Comparison of ENCODE assay signal across 16 cellular contexts in genomic region chr9:86842573-86842972, GRCh38.
"Had no signal": no experiment of that assay in that cellular context is flagged by ENCODE, and none has a peak within 500 bp of the region (broad histone marks: within the 10 kb centered on the region; RNA-seq: fewer than 3 reads in every experiment).

No MANE protein-coding gene starts in this region.

- H3K4me3 Mint-ChIP-seq: naive thymus-derived CD8-positive, alpha-beta T cell; stimulated activated naive B cell treated with anti-CD40 and anti-IgM and Interleukin-4, amounts not matched to agents 10 μg/mL and 1 μg/mL and 100 μg/mL, for 72 hours; stimulated activated naive CD8-positive, alpha-beta T cell treated with anti-CD3 and anti-CD28 coated beads, Interleukin-15, amount 100 ng/mL, for 72 hours had no signal

- H3K9me3 Mint-ChIP-seq: naive thymus-derived CD8-positive, alpha-beta T cell; stimulated activated naive CD8-positive, alpha-beta T cell treated with anti-CD3 and anti-CD28 coated beads, Interleukin-15, amount 100 ng/mL, for 72 hours had no signal

- DNase-seq: effector memory CD4-positive, alpha-beta T cell; gastrocnemius medialis; hypothalamus; mesendoderm; naive thymus-derived CD8-positive, alpha-beta T cell; psoas muscle; retina; right lobe of liver; stimulated activated CD4-positive, alpha-beta T cell treated with anti-CD3 and anti-CD28 coated beads, Interleukin-2, amount 100 ng/mL, for 24 hours; stimulated activated CD4-positive, alpha-beta T cell treated with anti-CD3 and anti-CD28 coated beads, Interleukin-4, amount 100 ng/mL, for 4 hours; stimulated activated naive B cell treated with anti-CD40 and anti-IgM and Interleukin-4, amounts not matched to agents 10 μg/mL and 1 μg/mL and 100 μg/mL, for 72 hours; stimulated activated naive CD8-positive, alpha-beta T cell treated with anti-CD3 and anti-CD28 coated beads, Interleukin-15, amount 100 ng/mL, for 72 hours had no signal

- H3K36me3 Mint-ChIP-seq: naive thymus-derived CD8-positive, alpha-beta T cell; stimulated activated naive B cell treated with anti-CD40 and anti-IgM and Interleukin-4, amounts not matched to agents 10 μg/mL and 1 μg/mL and 100 μg/mL, for 72 hours had no signal

- H3K27ac Mint-ChIP-seq: naive thymus-derived CD8-positive, alpha-beta T cell; stimulated activated naive B cell treated with anti-CD40 and anti-IgM and Interleukin-4, amounts not matched to agents 10 μg/mL and 1 μg/mL and 100 μg/mL, for 72 hours; stimulated activated naive CD8-positive, alpha-beta T cell treated with anti-CD3 and anti-CD28 coated beads, Interleukin-15, amount 100 ng/mL, for 72 hours had no signal

- H3K27me3 ChIP-seq: gastrocnemius medialis, right lobe of liver, testis, tibial nerve had no signal

- H3K4me1 Mint-ChIP-seq: stimulated activated naive B cell treated with anti-CD40 and anti-IgM and Interleukin-4, amounts not matched to agents 10 μg/mL and 1 μg/mL and 100 μg/mL, for 72 hours; stimulated activated naive CD8-positive, alpha-beta T cell treated with anti-CD3 and anti-CD28 coated beads, Interleukin-15, amount 100 ng/mL, for 72 hours had no signal

- ATAC-seq: esophagus mucosa; gastrocnemius medialis; naive thymus-derived CD8-positive, alpha-beta T cell; psoas muscle; stimulated activated naive B cell treated with anti-CD40 and anti-IgM and Interleukin-4, amounts not matched to agents 10 μg/mL and 1 μg/mL and 100 μg/mL, for 72 hours; stimulated activated naive CD8-positive, alpha-beta T cell treated with anti-CD3 and anti-CD28 coated beads, Interleukin-15, amount 100 ng/mL, for 72 hours had no signal

- H3K9me3 ChIP-seq: gastrocnemius medialis, heart right ventricle, psoas muscle, right lobe of liver, testis, tibial nerve had no signal

- H3K27ac ChIP-seq: gastrocnemius medialis, heart right ventricle, psoas muscle, right lobe of liver, testis, tibial nerve had no signal

- H3K4me3 ChIP-seq: gastrocnemius medialis, heart right ventricle, psoas muscle, right lobe of liver, testis, tibial nerve had no signal

- H3K4me1 ChIP-seq: gastrocnemius medialis, psoas muscle, right lobe of liver, testis had no signal

- H3K27me3 Mint-ChIP-seq: stimulated activated naive B cell treated with anti-CD40 and anti-IgM and Interleukin-4, amounts not matched to agents 10 μg/mL and 1 μg/mL and 100 μg/mL, for 72 hours; stimulated activated naive CD8-positive, alpha-beta T cell treated with anti-CD3 and anti-CD28 coated beads, Interleukin-15, amount 100 ng/mL, for 72 hours had no signal

- H3K36me3 ChIP-seq: gastrocnemius medialis, heart right ventricle, right lobe of liver, tibial nerve had no signal
